In genomic region chr13:112188298-112188610, GRCh38 we compare ENCODE assay signal across 1 cellular context.
TF ChIP-seq lines count a peak whose summit lies in the region.

No MANE protein-coding gene starts in this region.

TF ChIP-seq in HCT116, 20 proteins besides CTCF, POLR2A, EP300 and RAD21 (continued from another document):
- TF ChIP-seq REST (IDR thresholded peaks at IDR 0.05; ENCODE audit: low read depth) (no peak), FOSL1 (IDR thresholded peaks at IDR 0.05; ENCODE audit: low read depth) (no peak), ATF3 (IDR thresholded peaks at IDR 0.05) (no peak), CEBPB (IDR thresholded peaks at IDR 0.05; ENCODE audit: low read depth) (no peak), ZNF274 (IDR thresholded peaks at IDR 0.05; ENCODE audit: low read depth, low read length) (no peak)
